In genomic region chr10:128982179-128982915, GRCh38 we compare ENCODE assay signal across 26 cellular contexts.
"Had no signal": no experiment of that assay in that cellular context is flagged by ENCODE, and none has a peak within 500 bp of the region (broad histone marks: within the 10 kb centered on the region; RNA-seq: fewer than 3 reads in every experiment).

No MANE protein-coding gene starts in this region.

- H3K27ac ChIP-seq: colonic mucosa, esophagus muscularis mucosa, foreskin keratinocyte, gastroesophageal sphincter, neutrophil, pancreas, right lobe of liver, stomach, thyroid gland had no signal

- H3K36me3 ChIP-seq: colonic mucosa, esophagus muscularis mucosa, gastroesophageal sphincter, neutrophil, pancreas, right lobe of liver, stomach, thyroid gland had no signal

- H3K4me3 Mint-ChIP-seq: dendritic cell treated with granulocyte-macrophage colony-stimulating factor and Interleukin-4, amounts not matched to agents 40 ng/mL and 50 ng/mL, for 4 days; immature natural killer cell; memory B cell; natural killer cell; neural crest cell had no signal

- H3K4me1 ChIP-seq: colonic mucosa, esophagus muscularis mucosa, foreskin keratinocyte, gastroesophageal sphincter, pancreas, right lobe of liver, stomach, thyroid gland had no signal

- DNase-seq: colonic mucosa; effector CD8-positive, alpha-beta T cell; foreskin keratinocyte; hypothalamus; immature natural killer cell; left ventricle myocardium superior; natural killer cell; pancreas; right lobe of liver; small intestine; stimulated activated CD4-positive, alpha-beta T cell treated with anti-CD3 and anti-CD28 coated beads, Interleukin-12 subunit alpha, Interleukin-12 subunit beta, amount 100 ng/mL, for 4 hours; stimulated activated CD4-positive, alpha-beta T cell treated with anti-CD3 and anti-CD28 coated beads, Interleukin-1b, Interleukin-23, amount 100 ng/mL, for 48 hours; stimulated activated CD4-positive, alpha-beta T cell treated with anti-CD3 and anti-CD28 coated beads, Interleukin-4, amount 100 ng/mL, for 1 hour; stimulated activated CD8-positive, alpha-beta memory T cell treated with anti-CD3 and anti-CD28 coated beads, Interleukin-4, amount 100 ng/mL, for 48 hours; stimulated activated naive CD4-positive, alpha-beta T cell; stomach; thyroid gland; trophoblast cell had no signal

- H3K4me3 ChIP-seq: colonic mucosa, esophagus muscularis mucosa, gastroesophageal sphincter, lung, pancreas, right lobe of liver, stomach, thyroid gland had no signal

- H3K27ac Mint-ChIP-seq: dendritic cell treated with granulocyte-macrophage colony-stimulating factor and Interleukin-4, amounts not matched to agents 40 ng/mL and 50 ng/mL, for 4 days; immature natural killer cell; memory B cell; natural killer cell; progenitor cell of endocrine pancreas had no signal

- H3K4me1 Mint-ChIP-seq: immature natural killer cell, memory B cell, natural killer cell, neural crest cell had no signal

- H3K27me3 Mint-ChIP-seq: dendritic cell treated with granulocyte-macrophage colony-stimulating factor and Interleukin-4, amounts not matched to agents 40 ng/mL and 50 ng/mL, for 4 days had no signal

- H3K27me3 ChIP-seq: colonic mucosa, esophagus muscularis mucosa, foreskin keratinocyte, gastroesophageal sphincter, neutrophil, pancreas, right lobe of liver, thyroid gland had no signal

- ATAC-seq: foreskin keratinocyte, gastroesophageal sphincter, left ventricle myocardium superior, natural killer cell, pancreas, right lobe of liver had no signal

- H3K9me3 Mint-ChIP-seq: dendritic cell treated with granulocyte-macrophage colony-stimulating factor and Interleukin-4, amounts not matched to agents 40 ng/mL and 50 ng/mL, for 4 days; immature natural killer cell; natural killer cell; neural crest cell had no signal

- H3K9me3 ChIP-seq: colonic mucosa, esophagus muscularis mucosa, neutrophil, pancreas, right lobe of liver, stomach, thyroid gland had no signal
